In the genomic region with DNA sequence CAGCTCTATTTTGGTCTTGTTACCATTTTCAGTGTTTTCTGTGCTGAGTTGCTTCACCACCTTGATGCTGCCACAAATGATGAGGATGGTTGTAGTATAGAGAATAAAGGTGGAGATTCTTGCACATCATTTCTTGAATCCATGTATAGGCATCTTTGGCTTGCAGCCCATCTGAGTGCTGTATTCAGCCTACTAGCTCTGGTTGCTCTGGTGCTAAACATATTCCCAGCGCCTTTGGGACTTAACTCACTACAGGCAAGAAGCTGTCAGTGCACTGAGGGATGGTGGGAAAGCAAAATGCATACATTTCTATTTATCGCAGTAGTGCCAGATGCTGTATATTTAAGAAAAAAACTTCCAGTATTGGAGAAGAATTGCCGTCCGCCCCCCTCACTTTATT, we compare ENCODE assay signal across 19 cellular contexts.
A peak's percentile ranks its signal among the peaks of the same experiment; 100 is the strongest.
DNase-seq lines count a peak whose midpoint lies in the region; ATAC-seq, FAIRE-seq and TF ChIP-seq lines count a peak whose summit lies in the region.
"Had no signal": no experiment of that assay in that cellular context is flagged by ENCODE, and none has a peak within 500 bp of the region (broad histone marks: within the 10 kb centered on the region; RNA-seq: fewer than 3 reads in every experiment).

No MANE protein-coding gene starts in this region.

- POLR2A ChIA-PET in naive thymus-derived CD8-positive, alpha-beta T cell (lab: Charles Lee): interaction anchor here (1.0 to 4.6 kb wide), 5 partner anchors 12 to 86 kb away, joined by 3 to 52 read pairs (median 4); partner anchors contain the start of gene CARMIL1

- ATAC-seq in activated naive CD4-positive, alpha-beta T cell treated with anti-CD3 and anti-CD28 coated beads, Interleukin-2, amount 50 U/mL, for 72 hours: no peak
- ATAC-seq in naive thymus-derived CD8-positive, alpha-beta T cell: no peak
- no peak for ATAC-seq in left ventricle myocardium superior
- ATAC-seq: HepG2 had no signal

- intact Hi-C loops in ascending aorta (cut with DNase I): no loop called here
- intact Hi-C loops in left ventricle myocardium superior (cut with micrococcal nuclease): no loop called here

- H3K9me3 ChIP-seq in ascending aorta: no peaks in the 10 kb centered on the region

- H3K36me3 ChIP-seq in ascending aorta: no peaks in the 10 kb centered on the region

- H3K27me3 ChIP-seq in ascending aorta: no peaks in the 10 kb centered on the region

- H3K27ac ChIP-seq in ascending aorta: peak overlapping the region; percentile 59 to 72

- TF ChIP-seq CTCF in ascending aorta (IDR thresholded peaks at IDR 0.05): no peak

- no peaks in the 10 kb centered on the region for H3K27me3 Mint-ChIP-seq in activated naive CD4-positive, alpha-beta T cell treated with anti-CD3 and anti-CD28 coated beads, Interleukin-2, amount 50 U/mL, for 24 hours
- no peaks in the 10 kb centered on the region for H3K27me3 Mint-ChIP-seq in naive thymus-derived CD8-positive, alpha-beta T cell
- H3K27me3 Mint-ChIP-seq: B cell; CD4-positive, alpha-beta memory T cell had no signal

- peaks cover 66% of the 10 kb centered on the region for H3K4me1 Mint-ChIP-seq in activated naive CD4-positive, alpha-beta T cell treated with anti-CD3 and anti-CD28 coated beads, Interleukin-2, amount 50 U/mL, for 24 hours
- H3K4me1 Mint-ChIP-seq in naive thymus-derived CD8-positive, alpha-beta T cell: peaks cover 29 to 62% (median 53%) of the 10 kb centered on the region in 4 donors

- DNase-seq in activated naive CD4-positive, alpha-beta T cell treated with anti-CD3 and anti-CD28 coated beads, Interleukin-2, amount 50 U/mL, for 72 hours (ENCODE audit: low spot score in 2 of 2): no peak
- no peak for DNase-seq in ascending aorta (ENCODE audit: low spot score in 2 of 2)
- no peak for DNase-seq in naive thymus-derived CD8-positive, alpha-beta T cell
- DNase-seq in left ventricle myocardium superior: no peak
- no peak for DNase-seq in HTR-8/SVneo (ENCODE audit: insufficient read length, low spot score)
- no peak for DNase-seq in G401 (ENCODE audit: low spot score)
- DNase-seq: ACHN; C1 segment of cervical spinal cord; CD4-positive, alpha-beta memory T cell; DMS153; DMS79 treated with DMSO at 0.1 percent for 48 hours; EL; GDM1; GOT3; H9 had no signal

- H3K27ac Mint-ChIP-seq in activated naive CD4-positive, alpha-beta T cell treated with anti-CD3 and anti-CD28 coated beads, Interleukin-2, amount 50 U/mL, for 24 hours: peak overlapping the region; percentile 49
- no peak overlapping the region for H3K27ac Mint-ChIP-seq in activated naive CD4-positive, alpha-beta T cell treated with anti-CD3 and anti-CD28 coated beads, Interleukin-2, amount 50 U/mL, for 72 hours
- peak overlapping the region in 9 of 10 donors; percentile 2 to 99 (median 69) for H3K27ac Mint-ChIP-seq in naive thymus-derived CD8-positive, alpha-beta T cell
- H3K27ac Mint-ChIP-seq: B cell, H9 had no signal

- no peaks in the 10 kb centered on the region for H3K9me3 Mint-ChIP-seq in activated naive CD4-positive, alpha-beta T cell treated with anti-CD3 and anti-CD28 coated beads, Interleukin-2, amount 50 U/mL, for 24 hours
- no peaks in the 10 kb centered on the region for H3K9me3 Mint-ChIP-seq in activated naive CD4-positive, alpha-beta T cell treated with anti-CD3 and anti-CD28 coated beads, Interleukin-2, amount 50 U/mL, for 72 hours
- H3K9me3 Mint-ChIP-seq in naive thymus-derived CD8-positive, alpha-beta T cell: no peaks in the 10 kb centered on the region
- H3K9me3 Mint-ChIP-seq: CD4-positive, alpha-beta memory T cell; H9 had no signal

- FAIRE-seq in HTR-8/SVneo (lab: Jason Lieb, UNC): no peak
- FAIRE-seq: GM12892, HepG2 had no signal

- H3K36me3 Mint-ChIP-seq in activated naive CD4-positive, alpha-beta T cell treated with anti-CD3 and anti-CD28 coated beads, Interleukin-2, amount 50 U/mL, for 24 hours: no peaks in the 10 kb centered on the region
- H3K36me3 Mint-ChIP-seq in activated naive CD4-positive, alpha-beta T cell treated with anti-CD3 and anti-CD28 coated beads, Interleukin-2, amount 50 U/mL, for 72 hours: no peaks in the 10 kb centered on the region
- H3K36me3 Mint-ChIP-seq in naive thymus-derived CD8-positive, alpha-beta T cell: no peaks in the 10 kb centered on the region
- H3K36me3 Mint-ChIP-seq: CD4-positive, alpha-beta memory T cell had no signal

- H3K4me1 ChIP-seq in ascending aorta: peaks cover 19 to 79% of the 10 kb centered on the region in 2 donors

- H3K4me3 ChIP-seq in ascending aorta: peak overlapping the region in 1 of 2 donors; percentile 10

- in situ Hi-C loops in G401 (cut with HindIII; ENCODE audit: low sequenced_read_pairs): no loop called here

- no peak overlapping the region for H3K4me3 Mint-ChIP-seq in activated naive CD4-positive, alpha-beta T cell treated with anti-CD3 and anti-CD28 coated beads, Interleukin-2, amount 50 U/mL, for 24 hours
- H3K4me3 Mint-ChIP-seq in naive thymus-derived CD8-positive, alpha-beta T cell: no peak overlapping the region
- H3K4me3 Mint-ChIP-seq: B cell, H9 had no signal

Comparison
In these comparisons a context has a peak if more than half of its experiments do, and no peak if none do; other contexts are left out.
1. H3K27ac Mint-ChIP-seq: peak in activated naive CD4-positive, alpha-beta T cell treated with anti-CD3 and anti-CD28 coated beads, Interleukin-2, amount 50 U/mL, for 24 hours (single experiment) and naive thymus-derived CD8-positive, alpha-beta T cell (9 of 10); none in activated naive CD4-positive, alpha-beta T cell treated with anti-CD3 and anti-CD28 coated beads, Interleukin-2, amount 50 U/mL, for 72 hours (0 of 2).